Comparison of ENCODE assay signal across 1 cellular context in the genomic region with DNA sequence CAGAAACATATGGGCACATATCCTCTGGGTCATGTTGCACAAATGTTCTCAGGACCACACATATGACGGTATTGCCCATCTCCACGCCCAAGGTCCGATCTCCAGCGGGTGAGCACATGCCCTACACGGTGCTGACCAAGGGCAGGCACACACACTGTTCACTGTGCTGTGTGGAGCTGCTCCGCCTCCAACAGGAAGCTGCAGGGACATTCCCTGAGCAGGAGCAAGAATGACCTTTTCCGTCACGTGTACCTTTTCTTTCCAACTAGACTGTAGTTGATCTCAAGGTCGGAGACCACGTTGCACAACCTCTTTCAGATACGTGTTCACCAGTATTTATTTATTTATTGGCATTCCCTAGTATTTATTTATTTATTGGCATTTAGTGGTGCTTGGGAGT.
TF ChIP-seq lines count a peak whose summit lies in the region.

No MANE protein-coding gene starts in this region.

TF ChIP-seq in HepG2, 621 proteins besides CTCF, POLR2A, EP300 and RAD21 (continued from another document and continues in another):
- TF ChIP-seq, protein P1, sequence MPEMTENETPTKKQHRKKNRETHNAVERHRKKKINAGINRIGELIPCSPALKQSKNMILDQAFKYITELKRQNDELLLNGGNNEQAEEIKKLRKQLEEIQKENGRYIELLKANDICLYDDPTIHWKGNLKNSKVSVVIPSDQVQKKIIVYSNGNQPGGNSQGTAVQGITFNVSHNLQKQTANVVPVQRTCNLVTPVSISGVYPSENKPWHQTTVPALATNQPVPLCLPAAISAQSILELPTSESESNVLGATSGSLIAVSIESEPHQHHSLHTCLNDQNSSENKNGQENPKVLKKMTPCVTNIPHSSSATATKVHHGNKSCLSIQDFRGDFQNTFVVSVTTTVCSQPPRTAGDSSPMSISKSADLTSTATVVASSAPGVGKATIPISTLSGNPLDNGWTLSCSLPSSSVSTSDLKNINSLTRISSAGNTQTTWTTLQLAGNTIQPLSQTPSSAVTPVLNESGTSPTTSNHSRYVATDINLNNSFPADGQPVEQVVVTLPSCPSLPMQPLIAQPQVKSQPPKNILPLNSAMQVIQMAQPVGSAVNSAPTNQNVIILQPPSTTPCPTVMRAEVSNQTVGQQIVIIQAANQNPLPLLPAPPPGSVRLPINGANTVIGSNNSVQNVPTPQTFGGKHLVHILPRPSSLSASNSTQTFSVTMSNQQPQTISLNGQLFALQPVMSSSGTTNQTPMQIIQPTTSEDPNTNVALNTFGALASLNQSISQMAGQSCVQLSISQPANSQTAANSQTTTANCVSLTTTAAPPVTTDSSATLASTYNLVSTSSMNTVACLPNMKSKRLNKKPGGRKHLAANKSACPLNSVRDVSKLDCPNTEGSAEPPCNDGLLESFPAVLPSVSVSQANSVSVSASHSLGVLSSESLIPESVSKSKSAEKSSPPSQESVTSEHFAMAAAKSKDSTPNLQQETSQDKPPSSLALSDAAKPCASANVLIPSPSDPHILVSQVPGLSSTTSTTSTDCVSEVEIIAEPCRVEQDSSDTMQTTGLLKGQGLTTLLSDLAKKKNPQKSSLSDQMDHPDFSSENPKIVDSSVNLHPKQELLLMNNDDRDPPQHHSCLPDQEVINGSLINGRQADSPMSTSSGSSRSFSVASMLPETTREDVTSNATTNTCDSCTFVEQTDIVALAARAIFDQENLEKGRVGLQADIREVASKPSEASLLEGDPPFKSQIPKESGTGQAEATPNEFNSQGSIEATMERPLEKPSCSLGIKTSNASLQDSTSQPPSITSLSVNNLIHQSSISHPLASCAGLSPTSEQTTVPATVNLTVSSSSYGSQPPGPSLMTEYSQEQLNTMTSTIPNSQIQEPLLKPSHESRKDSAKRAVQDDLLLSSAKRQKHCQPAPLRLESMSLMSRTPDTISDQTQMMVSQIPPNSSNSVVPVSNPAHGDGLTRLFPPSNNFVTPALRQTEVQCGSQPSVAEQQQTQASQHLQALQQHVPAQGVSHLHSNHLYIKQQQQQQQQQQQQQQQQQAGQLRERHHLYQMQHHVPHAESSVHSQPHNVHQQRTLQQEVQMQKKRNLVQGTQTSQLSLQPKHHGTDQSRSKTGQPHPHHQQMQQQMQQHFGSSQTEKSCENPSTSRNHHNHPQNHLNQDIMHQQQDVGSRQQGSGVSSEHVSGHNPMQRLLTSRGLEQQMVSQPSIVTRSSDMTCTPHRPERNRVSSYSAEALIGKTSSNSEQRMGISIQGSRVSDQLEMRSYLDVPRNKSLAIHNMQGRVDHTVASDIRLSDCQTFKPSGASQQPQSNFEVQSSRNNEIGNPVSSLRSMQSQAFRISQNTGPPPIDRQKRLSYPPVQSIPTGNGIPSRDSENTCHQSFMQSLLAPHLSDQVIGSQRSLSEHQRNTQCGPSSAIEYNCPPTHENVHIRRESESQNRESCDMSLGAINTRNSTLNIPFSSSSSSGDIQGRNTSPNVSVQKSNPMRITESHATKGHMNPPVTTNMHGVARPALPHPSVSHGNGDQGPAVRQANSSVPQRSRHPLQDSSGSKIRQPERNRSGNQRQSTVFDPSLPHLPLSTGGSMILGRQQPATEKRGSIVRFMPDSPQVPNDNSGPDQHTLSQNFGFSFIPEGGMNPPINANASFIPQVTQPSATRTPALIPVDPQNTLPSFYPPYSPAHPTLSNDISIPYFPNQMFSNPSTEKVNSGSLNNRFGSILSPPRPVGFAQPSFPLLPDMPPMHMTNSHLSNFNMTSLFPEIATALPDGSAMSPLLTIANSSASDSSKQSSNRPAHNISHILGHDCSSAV (CRISPR knock-in tag; IDR thresholded peaks at IDR 0.05; ENCODE audit: borderline replicate concordance), result no peak
- TF ChIP-seq RCOR2 (CRISPR knock-in tag; IDR thresholded peaks at IDR 0.05) (peak; percentile 41; the same call in 1 of the 2 replicates), EZH2 (conservative IDR thresholded peaks at IDR 0.05; ENCODE audit: low read depth, low read length) (no peak), REPIN1 (CRISPR knock-in tag; IDR thresholded peaks at IDR 0.05; ENCODE audit: borderline replicate concordance, low read depth) (peak; percentile 54; the same call in 1 of the 2 replicates), ZNF567 (CRISPR knock-in tag; IDR thresholded peaks at IDR 0.05; ENCODE audit: borderline replicate concordance) (no peak), HNRNPL (IDR thresholded peaks at IDR 0.05; ENCODE audit: low read depth, low read length) (no peak), CHD4 (IDR thresholded peaks at IDR 0.05; ENCODE audit: borderline replicate concordance, low read length) (no peak), ZNF841 (CRISPR knock-in tag; IDR thresholded peaks at IDR 0.05; ENCODE audit: borderline replicate concordance) (no peak), MYNN (CRISPR knock-in tag; IDR thresholded peaks at IDR 0.05; ENCODE audit: low read depth) (no peak), TARDBP (CRISPR knock-in tag; IDR thresholded peaks at IDR 0.05) (peak; percentile 82), ZNF674 (CRISPR knock-in tag; IDR thresholded peaks at IDR 0.05; ENCODE audit: low read depth) (no peak), GLI4 (CRISPR knock-in tag; IDR thresholded peaks at IDR 0.05; ENCODE audit: borderline replicate concordance) (no peak), TAF15 (IDR thresholded peaks at IDR 0.05; ENCODE audit: low read depth, low read length, poor library complexity, severe bottlenecking) (no peak), NFE2L1 (CRISPR knock-in tag; IDR thresholded peaks at IDR 0.05; ENCODE audit: borderline replicate concordance) (no peak), ZNF768 (CRISPR knock-in tag; IDR thresholded peaks at IDR 0.05) (no peak), ESRRA (CRISPR knock-in tag; IDR thresholded peaks at IDR 0.05; ENCODE audit: low read depth) (peak; percentile 86), CBX5 (CRISPR knock-in tag; IDR thresholded peaks at IDR 0.05; ENCODE audit: borderline replicate concordance) (peak; percentile 75; the same call in 1 of the 2 replicates), RFXAP (CRISPR knock-in tag; IDR thresholded peaks at IDR 0.05; ENCODE audit: borderline replicate concordance) (no peak), AHR (CRISPR knock-in tag; IDR thresholded peaks at IDR 0.05) (0 out of 2 replicates have a peak, but pooled peaks have one; percentile 43), ZKSCAN8 (CRISPR knock-in tag; IDR thresholded peaks at IDR 0.05; ENCODE audit: borderline replicate concordance) (no peak; the same call in 1 of the 2 replicates), NPAS2 (CRISPR knock-in tag; IDR thresholded peaks at IDR 0.05; ENCODE audit: borderline replicate concordance) (peak; percentile 90; the same call in 1 of the 2 replicates), ZNF569 (CRISPR knock-in tag; IDR thresholded peaks at IDR 0.05; ENCODE audit: borderline replicate concordance) (no peak), ZNF713 (CRISPR knock-in tag; IDR thresholded peaks at IDR 0.05) (no peak), ZNF883 (CRISPR knock-in tag; IDR thresholded peaks at IDR 0.05; ENCODE audit: not compliant biosample characterization) (peak; percentile 40)
- TF ChIP-seq, protein P2, sequence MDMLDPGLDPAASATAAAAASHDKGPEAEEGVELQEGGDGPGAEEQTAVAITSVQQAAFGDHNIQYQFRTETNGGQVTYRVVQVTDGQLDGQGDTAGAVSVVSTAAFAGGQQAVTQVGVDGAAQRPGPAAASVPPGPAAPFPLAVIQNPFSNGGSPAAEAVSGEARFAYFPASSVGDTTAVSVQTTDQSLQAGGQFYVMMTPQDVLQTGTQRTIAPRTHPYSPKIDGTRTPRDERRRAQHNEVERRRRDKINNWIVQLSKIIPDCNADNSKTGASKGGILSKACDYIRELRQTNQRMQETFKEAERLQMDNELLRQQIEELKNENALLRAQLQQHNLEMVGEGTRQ (IDR thresholded peaks at IDR 0.05; ENCODE audit: low read depth, low read length), result peak; percentile 82
- TF ChIP-seq, protein P2 (CRISPR knock-in tag; IDR thresholded peaks at IDR 0.05; ENCODE audit: borderline replicate concordance), result peak; percentile 79; the same call in 1 of the 2 replicates
- TF ChIP-seq, protein P3, sequence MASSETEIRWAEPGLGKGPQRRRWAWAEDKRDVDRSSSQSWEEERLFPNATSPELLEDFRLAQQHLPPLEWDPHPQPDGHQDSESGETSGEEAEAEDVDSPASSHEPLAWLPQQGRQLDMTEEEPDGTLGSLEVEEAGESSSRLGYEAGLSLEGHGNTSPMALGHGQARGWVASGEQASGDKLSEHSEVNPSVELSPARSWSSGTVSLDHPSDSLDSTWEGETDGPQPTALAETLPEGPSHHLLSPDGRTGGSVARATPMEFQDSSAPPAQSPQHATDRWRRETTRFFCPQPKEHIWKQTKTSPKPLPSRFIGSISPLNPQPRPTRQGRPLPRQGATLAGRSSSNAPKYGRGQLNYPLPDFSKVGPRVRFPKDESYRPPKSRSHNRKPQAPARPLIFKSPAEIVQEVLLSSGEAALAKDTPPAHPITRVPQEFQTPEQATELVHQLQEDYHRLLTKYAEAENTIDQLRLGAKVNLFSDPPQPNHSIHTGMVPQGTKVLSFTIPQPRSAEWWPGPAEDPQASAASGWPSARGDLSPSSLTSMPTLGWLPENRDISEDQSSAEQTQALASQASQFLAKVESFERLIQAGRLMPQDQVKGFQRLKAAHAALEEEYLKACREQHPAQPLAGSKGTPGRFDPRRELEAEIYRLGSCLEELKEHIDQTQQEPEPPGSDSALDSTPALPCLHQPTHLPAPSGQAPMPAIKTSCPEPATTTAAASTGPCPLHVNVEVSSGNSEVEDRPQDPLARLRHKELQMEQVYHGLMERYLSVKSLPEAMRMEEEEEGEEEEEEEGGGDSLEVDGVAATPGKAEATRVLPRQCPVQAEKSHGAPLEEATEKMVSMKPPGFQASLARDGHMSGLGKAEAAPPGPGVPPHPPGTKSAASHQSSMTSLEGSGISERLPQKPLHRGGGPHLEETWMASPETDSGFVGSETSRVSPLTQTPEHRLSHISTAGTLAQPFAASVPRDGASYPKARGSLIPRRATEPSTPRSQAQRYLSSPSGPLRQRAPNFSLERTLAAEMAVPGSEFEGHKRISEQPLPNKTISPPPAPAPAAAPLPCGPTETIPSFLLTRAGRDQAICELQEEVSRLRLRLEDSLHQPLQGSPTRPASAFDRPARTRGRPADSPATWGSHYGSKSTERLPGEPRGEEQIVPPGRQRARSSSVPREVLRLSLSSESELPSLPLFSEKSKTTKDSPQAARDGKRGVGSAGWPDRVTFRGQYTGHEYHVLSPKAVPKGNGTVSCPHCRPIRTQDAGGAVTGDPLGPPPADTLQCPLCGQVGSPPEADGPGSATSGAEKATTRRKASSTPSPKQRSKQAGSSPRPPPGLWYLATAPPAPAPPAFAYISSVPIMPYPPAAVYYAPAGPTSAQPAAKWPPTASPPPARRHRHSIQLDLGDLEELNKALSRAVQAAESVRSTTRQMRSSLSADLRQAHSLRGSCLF (CRISPR knock-in tag; IDR thresholded peaks at IDR 0.05; ENCODE audit: borderline replicate concordance), result no peak
- TF ChIP-seq, protein P4, sequence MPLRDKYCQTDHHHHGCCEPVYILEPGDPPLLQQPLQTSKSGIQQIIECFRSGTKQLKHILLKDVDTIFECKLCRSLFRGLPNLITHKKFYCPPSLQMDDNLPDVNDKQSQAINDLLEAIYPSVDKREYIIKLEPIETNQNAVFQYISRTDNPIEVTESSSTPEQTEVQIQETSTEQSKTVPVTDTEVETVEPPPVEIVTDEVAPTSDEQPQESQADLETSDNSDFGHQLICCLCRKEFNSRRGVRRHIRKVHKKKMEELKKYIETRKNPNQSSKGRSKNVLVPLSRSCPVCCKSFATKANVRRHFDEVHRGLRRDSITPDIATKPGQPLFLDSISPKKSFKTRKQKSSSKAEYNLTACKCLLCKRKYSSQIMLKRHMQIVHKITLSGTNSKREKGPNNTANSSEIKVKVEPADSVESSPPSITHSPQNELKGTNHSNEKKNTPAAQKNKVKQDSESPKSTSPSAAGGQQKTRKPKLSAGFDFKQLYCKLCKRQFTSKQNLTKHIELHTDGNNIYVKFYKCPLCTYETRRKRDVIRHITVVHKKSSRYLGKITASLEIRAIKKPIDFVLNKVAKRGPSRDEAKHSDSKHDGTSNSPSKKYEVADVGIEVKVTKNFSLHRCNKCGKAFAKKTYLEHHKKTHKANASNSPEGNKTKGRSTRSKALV (CRISPR knock-in tag; IDR thresholded peaks at IDR 0.05), result no peak
- TF ChIP-seq, protein P5, sequence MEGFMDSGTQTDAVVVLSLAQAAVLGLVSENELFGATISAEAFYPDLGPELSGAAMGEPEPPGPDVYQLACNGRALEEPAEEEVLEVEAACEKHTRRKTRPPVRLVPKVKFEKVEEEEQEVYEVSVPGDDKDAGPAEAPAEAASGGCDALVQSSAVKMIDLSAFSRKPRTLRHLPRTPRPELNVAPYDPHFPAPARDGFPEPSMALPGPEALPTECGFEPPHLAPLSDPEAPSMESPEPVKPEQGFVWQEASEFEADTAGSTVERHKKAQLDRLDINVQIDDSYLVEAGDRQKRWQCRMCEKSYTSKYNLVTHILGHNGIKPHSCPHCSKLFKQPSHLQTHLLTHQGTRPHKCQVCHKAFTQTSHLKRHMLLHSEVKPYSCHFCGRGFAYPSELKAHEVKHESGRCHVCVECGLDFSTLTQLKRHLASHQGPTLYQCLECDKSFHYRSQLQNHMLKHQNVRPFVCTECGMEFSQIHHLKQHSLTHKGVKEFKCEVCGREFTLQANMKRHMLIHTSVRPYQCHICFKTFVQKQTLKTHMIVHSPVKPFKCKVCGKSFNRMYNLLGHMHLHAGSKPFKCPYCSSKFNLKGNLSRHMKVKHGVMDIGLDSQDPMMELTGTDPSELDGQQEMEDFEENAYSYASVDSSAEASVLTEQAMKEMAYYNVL (CRISPR knock-in tag; IDR thresholded peaks at IDR 0.05; ENCODE audit: borderline replicate concordance), result 0 out of 2 replicates have a peak, but pooled peaks have one; percentile 30
- TF ChIP-seq, protein P6, sequence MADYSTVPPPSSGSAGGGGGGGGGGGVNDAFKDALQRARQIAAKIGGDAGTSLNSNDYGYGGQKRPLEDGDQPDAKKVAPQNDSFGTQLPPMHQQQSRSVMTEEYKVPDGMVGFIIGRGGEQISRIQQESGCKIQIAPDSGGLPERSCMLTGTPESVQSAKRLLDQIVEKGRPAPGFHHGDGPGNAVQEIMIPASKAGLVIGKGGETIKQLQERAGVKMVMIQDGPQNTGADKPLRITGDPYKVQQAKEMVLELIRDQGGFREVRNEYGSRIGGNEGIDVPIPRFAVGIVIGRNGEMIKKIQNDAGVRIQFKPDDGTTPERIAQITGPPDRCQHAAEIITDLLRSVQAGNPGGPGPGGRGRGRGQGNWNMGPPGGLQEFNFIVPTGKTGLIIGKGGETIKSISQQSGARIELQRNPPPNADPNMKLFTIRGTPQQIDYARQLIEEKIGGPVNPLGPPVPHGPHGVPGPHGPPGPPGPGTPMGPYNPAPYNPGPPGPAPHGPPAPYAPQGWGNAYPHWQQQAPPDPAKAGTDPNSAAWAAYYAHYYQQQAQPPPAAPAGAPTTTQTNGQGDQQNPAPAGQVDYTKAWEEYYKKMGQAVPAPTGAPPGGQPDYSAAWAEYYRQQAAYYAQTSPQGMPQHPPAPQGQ (CRISPR knock-in tag; IDR thresholded peaks at IDR 0.05; ENCODE audit: borderline replicate concordance), result peak; percentile 49; the same call in 1 of the 2 replicates
